Comparison of ENCODE assay signal across 8 cellular contexts in the genomic region with DNA sequence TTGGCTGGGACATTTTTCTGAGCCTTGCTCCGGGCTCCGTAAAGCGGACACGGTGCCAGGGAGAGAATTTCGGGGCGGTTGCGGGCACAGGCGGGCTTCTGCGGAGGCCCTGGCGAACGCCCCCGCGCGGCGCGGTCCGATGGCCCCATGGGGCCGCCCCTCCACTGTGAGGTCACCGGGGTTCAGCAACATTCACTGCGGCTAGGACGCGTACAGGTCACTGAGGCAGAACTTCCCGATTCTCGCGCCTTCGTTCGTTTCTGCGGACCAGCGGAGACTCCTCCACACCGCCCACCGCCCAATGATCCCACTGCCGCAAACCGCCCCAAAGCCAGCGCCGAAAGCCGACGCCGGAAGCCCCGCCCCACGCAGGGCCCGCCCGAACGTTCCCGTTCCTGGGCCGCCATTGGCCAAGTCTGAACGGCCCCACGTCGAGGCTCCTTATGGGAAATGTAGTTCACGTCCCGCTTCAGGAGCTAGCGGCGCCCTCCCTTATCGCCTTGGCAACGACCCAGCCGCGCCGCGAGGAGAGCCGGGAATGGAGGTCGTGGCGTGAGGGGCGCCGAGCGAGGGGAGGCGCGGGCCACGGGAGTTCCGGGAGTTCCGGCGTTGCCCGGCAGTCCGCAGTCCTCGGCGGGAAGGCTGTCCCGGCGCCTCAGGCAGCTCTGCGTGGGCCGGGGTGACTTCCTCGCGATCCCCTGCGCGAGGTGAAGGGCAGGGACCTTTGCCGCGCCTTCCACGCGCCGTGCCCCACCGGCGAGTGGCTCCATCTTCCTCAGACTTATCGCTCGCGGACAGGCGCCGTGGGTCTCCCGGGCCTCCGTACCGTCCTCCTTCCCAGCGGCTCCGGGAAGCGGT. TPM values are rescaled to one million over a fixed set of nuclear protein-coding genes. Genes with fewer than 3 reads are reported as not detected.
A peak's percentile ranks its signal among the peaks of the same experiment; 100 is the strongest.
DNase-seq lines count a peak whose midpoint lies in the region; ATAC-seq and TF ChIP-seq lines count a peak whose summit lies in the region.

TSS of gene ZNF584 (plus strand) at position 498 of the 858 bp plus-strand sequence. CDS start 499 bp downstream, outside the sequence.

- WGBS in esophagus muscularis mucosa, result 0% methylated on average over 45 of the region's 100 CpGs

- H3K4me3 Mint-ChIP-seq in activated T-cell treated with anti-CD3 and anti-CD28 coated beads, Interleukin-2, amount 50 U/mL, for 72 hours, result peak within 1 kb of the TSS; percentile 81 to 91

- H4K20me1 ChIP-seq in DND-41 (ENCODE audit: insufficient read depth, low read length) (no peaks in the 10 kb centered on the region), KMS-11 (ENCODE audit: insufficient read depth) (no peaks in the 10 kb centered on the region)

- H3K36me3 ChIP-seq in DND-41 (ENCODE audit: insufficient read depth, low read length), result peaks cover 5% of the 10 kb centered on the region; the same call in 1 of the 2 replicates
- no peaks in the 10 kb centered on the region for H3K36me3 ChIP-seq in KMS-11 (ENCODE audit: insufficient read depth)
- no peaks in the 10 kb centered on the region; the same call in 1 of the 2 replicates for H3K36me3 ChIP-seq in Panc1 (ENCODE audit: control insufficient read depth, insufficient read depth, low read length)
- peaks cover 0 to 2% (median 0%) of the 10 kb centered on the region in 4 donors for H3K36me3 ChIP-seq in esophagus muscularis mucosa
- no peaks in the 10 kb centered on the region for H3K36me3 ChIP-seq in muscle layer of duodenum (ENCODE audit: control insufficient read depth in 1 of 2, insufficient read depth in 2 of 2, low read length in 2 of 2)

- H3K27ac ChIP-seq in DND-41 (ENCODE audit: low read length) (peak within 1 kb of the TSS; percentile 78), KMS-11 (peak within 1 kb of the TSS; percentile 47), Panc1 (ENCODE audit: low read length) (peak within 1 kb of the TSS; percentile 96), esophagus muscularis mucosa (replicated peaks in 1 of 4) (peak within 1 kb of the TSS; percentile 84 to 92 (median 90)), muscle layer of duodenum (ENCODE audit: low read length) (peak within 1 kb of the TSS; percentile 83)

- peaks cover 31% of the 10 kb centered on the region for H3K4me1 Mint-ChIP-seq in activated T-cell treated with anti-CD3 and anti-CD28 coated beads, Interleukin-2, amount 50 U/mL, for 72 hours (ENCODE audit: low read depth)

- TF ChIP-seq POLR2A in esophagus muscularis mucosa (IDR thresholded peaks at IDR 0.05; ENCODE audit: low read depth), result peak; percentile 66

- DNase-seq in DND-41 (peak; percentile 97), Panc1 (ENCODE audit: low read depth, low spot score) (peak; percentile 56), esophagus muscularis mucosa (ENCODE audit: extremely low spot score) (peak; percentile 98)
- peak; percentile 95 to 96 for DNase-seq in activated T-cell treated with anti-CD3 and anti-CD28 coated beads, Interleukin-2, amount 50 U/mL, for 72 hours
- peak; percentile 89 for DNase-seq in stimulated activated CD8-positive, alpha-beta memory T cell treated with anti-CD3 and anti-CD28 coated beads, Interleukin-7, amount 100 ng/mL, for 24 hours (ENCODE audit: low read depth)

- peak; percentile 48 for TF ChIP-seq CTCF in DND-41 (IDR thresholded peaks at IDR 0.05; ENCODE audit: borderline replicate concordance, extremely low read depth, low read length, poor library complexity, severe bottlenecking)
- 0 out of 2 replicates have a peak, but pooled peaks have one; percentile 25 for TF ChIP-seq CTCF in KMS-11 (conservative IDR thresholded peaks at IDR 0.05; ENCODE audit: low read depth, low read length)
- TF ChIP-seq CTCF in Panc1 (IDR thresholded peaks at IDR 0.05), result no peak
- TF ChIP-seq CTCF in esophagus muscularis mucosa (IDR thresholded peaks at IDR 0.05), result no peak

- H3K27me3 ChIP-seq in DND-41 (ENCODE audit: insufficient read depth, low read length, poor library complexity) (no peaks in the 10 kb centered on the region), KMS-11 (ENCODE audit: insufficient read depth, low read depth) (no peaks in the 10 kb centered on the region), Panc1 (ENCODE audit: control insufficient read depth, insufficient read depth, low read length) (no peaks in the 10 kb centered on the region), esophagus muscularis mucosa (no peaks in the 10 kb centered on the region), muscle layer of duodenum (ENCODE audit: low read depth, low read length) (no peaks in the 10 kb centered on the region)

- peaks cover 40% of the 10 kb centered on the region for H3K79me2 ChIP-seq in DND-41 (ENCODE audit: insufficient read depth, low read length)
- 0 out of 2 replicates have a peak, but pooled peaks cover 8% of the 10 kb centered on the region for H3K79me2 ChIP-seq in KMS-11 (ENCODE audit: insufficient read depth, low read depth)

- CTCF ChIA-PET in Panc1 (lab: Charles Lee), result no interaction called here

- H3K4me2 ChIP-seq in DND-41 (ENCODE audit: insufficient read depth, low read length), result peak within 1 kb of the TSS; percentile 75
- H3K4me2 ChIP-seq in KMS-11, result peak within 1 kb of the TSS; percentile 98

- H3K4me3 ChIP-seq in DND-41 (ENCODE audit: low read depth in 1 of 2, low read length in 2 of 2), result peak within 1 kb of the TSS; percentile 58 to 96
- H3K4me3 ChIP-seq in KMS-11 (IDR thresholded peaks at IDR 0.05; ENCODE audit: insufficient read depth, low read depth, low read length), result peak within 1 kb of the TSS; percentile 77
- H3K4me3 ChIP-seq in Panc1 (ENCODE audit: low read depth in 2 of 2, low read length in 2 of 2), result peak within 1 kb of the TSS; percentile 86 to 97
- H3K4me3 ChIP-seq in esophagus muscularis mucosa, result peak within 1 kb of the TSS; percentile 84 to 92 (median 88)
- peak within 1 kb of the TSS; percentile 89 to 99 for H3K4me3 ChIP-seq in muscle layer of duodenum (ENCODE audit: low read depth in 1 of 2, low read length in 2 of 2)

- peak within 1 kb of the TSS; percentile 90 for H3K27ac Mint-ChIP-seq in activated T-cell treated with anti-CD3 and anti-CD28 coated beads, Interleukin-2, amount 50 U/mL, for 72 hours

- intact Hi-C loops in Panc1 (cut with micrococcal nuclease; ENCODE audit: unreplicated experiment) (no loop called here), esophagus muscularis mucosa (cut with DNase I) (no loop called here)

- H3K27me3 Mint-ChIP-seq in activated T-cell treated with anti-CD3 and anti-CD28 coated beads, Interleukin-2, amount 50 U/mL, for 72 hours (ENCODE audit: low read depth), result no peaks in the 10 kb centered on the region

- H3K4me1 ChIP-seq in DND-41 (ENCODE audit: insufficient read depth, low read length), result peaks cover 28% of the 10 kb centered on the region
- peaks cover 20% of the 10 kb centered on the region for H3K4me1 ChIP-seq in KMS-11 (ENCODE audit: low read depth, poor library complexity, severe bottlenecking)
- H3K4me1 ChIP-seq in Panc1 (ENCODE audit: control insufficient read depth, insufficient read depth, low read length), result peaks cover 23% of the 10 kb centered on the region
- peaks cover 17 to 27% (median 26%) of the 10 kb centered on the region in 4 donors for H3K4me1 ChIP-seq in esophagus muscularis mucosa
- peaks cover 14 to 24% of the 10 kb centered on the region in 2 donors for H3K4me1 ChIP-seq in muscle layer of duodenum (ENCODE audit: control insufficient read depth in 1 of 2, insufficient read depth in 2 of 2, low read length in 2 of 2)

- in situ Hi-C loops in Panc1 (cut with HindIII; ENCODE audit: low pct_unique_long_range_greater_than_20kb, low sequenced_read_pairs), result no loop called here

- peak; percentile 96 for ATAC-seq in DND-41 (ENCODE audit: insufficient read depth, low read depth)
- peak; percentile 90 for ATAC-seq in GM21786 (IDR thresholded peaks at IDR 0.05; ENCODE audit: unreplicated experiment)
- peak; percentile 95 for ATAC-seq in Panc1
- peak; percentile 96 to 97 for ATAC-seq in activated T-cell treated with anti-CD3 and anti-CD28 coated beads, Interleukin-2, amount 50 U/mL, for 72 hours (replicated peaks in 1 of 2)

- POLR2A ChIA-PET in Panc1 (lab: Charles Lee), result interaction anchor here (1.2 kb wide), 1 partner anchor 67 kb away, joined by 4 read pairs; the partner anchor contains the start of gene ZNF446

- H3K9ac ChIP-seq in DND-41 (ENCODE audit: low read depth, low read length) (peak within 1 kb of the TSS; percentile 77), KMS-11 (peak within 1 kb of the TSS; percentile 65)

- no peak for TF ChIP-seq EP300 in esophagus muscularis mucosa (IDR thresholded peaks at IDR 0.05)

- no peaks in the 10 kb centered on the region for H3K9me3 ChIP-seq in DND-41 (ENCODE audit: insufficient read depth, low read length, severe bottlenecking)
- H3K9me3 ChIP-seq in Panc1 (ENCODE audit: control insufficient read depth, insufficient read depth, low read depth, low read length), result no peaks in the 10 kb centered on the region
- no peaks in the 10 kb centered on the region for H3K9me3 ChIP-seq in esophagus muscularis mucosa
- H3K9me3 ChIP-seq in muscle layer of duodenum (ENCODE audit: control insufficient read depth in 1 of 2, low read length in 2 of 2), result no peaks in the 10 kb centered on the region

- H3K9me3 Mint-ChIP-seq in activated T-cell treated with anti-CD3 and anti-CD28 coated beads, Interleukin-2, amount 50 U/mL, for 72 hours, result no peaks in the 10 kb centered on the region

- H2AFZ ChIP-seq in DND-41 (ENCODE audit: low read depth, low read length) (peak within 1 kb of the TSS; percentile 87), KMS-11 (ENCODE audit: low read depth) (peak within 1 kb of the TSS; percentile 81)

- H3K36me3 Mint-ChIP-seq in activated T-cell treated with anti-CD3 and anti-CD28 coated beads, Interleukin-2, amount 50 U/mL, for 72 hours (ENCODE audit: insufficient read depth in 2 of 2), result peaks cover 2% of the 10 kb centered on the region in 2 donors

- BruUV-seq in Panc1 (replicated peaks; lab: Mats Ljungman, UMichigan), result no TSS peak

RNA-seq across cellular contexts. Expression of gene ZNF584, which starts in this region (rescaled TPM):
- total RNA-seq in Panc1 (2021; ENCODE audit: unreplicated experiment) (29.0 TPM), esophagus muscularis mucosa (10 to 100 TPM; 11.6 to 24.2 (median 18.9) TPM)
- 16.4 TPM for polyA plus RNA-seq in Panc1 (2012; ENCODE audit: insufficient read length)
- 10 to 100 TPM in 1 of 2 donors, 1 to 10 TPM in 1; 7.5 to 10.4 TPM for total RNA-seq in activated T-cell treated with anti-CD3 and anti-CD28 coated beads, Interleukin-2, amount 50 U/mL, for 72 hours

Comparison
In these comparisons a context has a peak if more than half of its experiments do, and no peak if none do; other contexts are left out.
1. Peak in every context shown above with its lines: DNase-seq, ATAC-seq, H3K4me3 ChIP-seq and H3K27ac ChIP-seq.
2. CTCF ChIP-seq: peak in DND-41 (single experiment) and KMS-11 (single experiment); none in Panc1 (single experiment) and esophagus muscularis mucosa (0 of 3).